17 cellular contexts compared by ENCODE assay signal in genomic region chr20:62553838-62554161, GRCh38.
"Had no signal": no experiment of that assay in that cellular context is flagged by ENCODE, and none has a peak within 500 bp of the region (broad histone marks: within the 10 kb centered on the region; RNA-seq: fewer than 3 reads in every experiment).

No MANE protein-coding gene starts in this region.

- H3K4me3 ChIP-seq: left lung, thoracic aorta had no signal

- H3K27ac ChIP-seq: foreskin keratinocyte, left lung, parathyroid adenoma, thoracic aorta had no signal

- ATAC-seq: activated T-cell treated with anti-CD3 and anti-CD28 coated beads, Interleukin-2, amount 50 U/mL, for 4 hours; foreskin keratinocyte; left lung; stimulated activated naive CD8-positive, alpha-beta T cell treated with anti-CD3 and anti-CD28 coated beads, Interleukin-15, amount 100 ng/mL, for 72 hours; WTC11 had no signal

- DNase-seq: activated CD4-positive, alpha-beta memory T cell treated with anti-CD3 and anti-CD28 coated beads, Interleukin-2, amount 10 ng/mL, durations not matched to agents 7 days and 5 days; activated CD4-positive, alpha-beta T cell treated with anti-CD3 and anti-CD28 coated beads for 4 hours; activated effector memory CD4-positive, alpha-beta T cell treated with Interleukin-2 at 50 U/mL for 16 hours; activated T-cell treated with anti-CD3 and anti-CD28 coated beads, Interleukin-2, amount 50 U/mL, for 4 hours; amniotic stem cell; cortex of kidney; effector CD8-positive, alpha-beta T cell; foreskin keratinocyte; hippocampal formation; left lung; stimulated activated naive CD8-positive, alpha-beta T cell treated with anti-CD3 and anti-CD28 coated beads, Interleukin-15, amount 100 ng/mL, for 72 hours; T-helper 2 cell had no signal

- H3K9ac ChIP-seq: parathyroid adenoma had no signal

- H3K9me3 ChIP-seq: left lung, thoracic aorta had no signal

- H3K36me3 Mint-ChIP-seq: activated naive CD8-positive, alpha-beta T cell; memory B cell; WTC11 had no signal

- H3K9me3 Mint-ChIP-seq: activated CD4-positive, alpha-beta memory T cell treated with anti-CD3 and anti-CD28 coated beads, Interleukin-2, amount 10 ng/mL, durations not matched to agents 7 days and 5 days; activated T-cell treated with anti-CD3 and anti-CD28 coated beads, Interleukin-2, amount 50 U/mL, for 4 hours; memory B cell; stimulated activated naive CD8-positive, alpha-beta T cell treated with anti-CD3 and anti-CD28 coated beads, Interleukin-15, amount 100 ng/mL, for 72 hours; WTC11 had no signal

- H3K4me3 Mint-ChIP-seq: activated CD4-positive, alpha-beta memory T cell treated with anti-CD3 and anti-CD28 coated beads, Interleukin-2, amount 10 ng/mL, durations not matched to agents 7 days and 5 days; activated naive CD8-positive, alpha-beta T cell; activated T-cell treated with anti-CD3 and anti-CD28 coated beads, Interleukin-2, amount 50 U/mL, for 4 hours; memory B cell; stimulated activated naive CD8-positive, alpha-beta T cell treated with anti-CD3 and anti-CD28 coated beads, Interleukin-15, amount 100 ng/mL, for 72 hours; WTC11 had no signal

- H3K4me1 ChIP-seq: foreskin keratinocyte, parathyroid adenoma had no signal

- H3K27ac Mint-ChIP-seq: activated CD4-positive, alpha-beta memory T cell treated with anti-CD3 and anti-CD28 coated beads, Interleukin-2, amount 10 ng/mL, durations not matched to agents 7 days and 5 days; activated naive CD8-positive, alpha-beta T cell; memory B cell; stimulated activated naive CD8-positive, alpha-beta T cell treated with anti-CD3 and anti-CD28 coated beads, Interleukin-15, amount 100 ng/mL, for 72 hours; WTC11 had no signal

- H3K36me3 ChIP-seq: left lung, thoracic aorta had no signal
